2 cellular contexts compared by ENCODE assay signal in the genomic region with DNA sequence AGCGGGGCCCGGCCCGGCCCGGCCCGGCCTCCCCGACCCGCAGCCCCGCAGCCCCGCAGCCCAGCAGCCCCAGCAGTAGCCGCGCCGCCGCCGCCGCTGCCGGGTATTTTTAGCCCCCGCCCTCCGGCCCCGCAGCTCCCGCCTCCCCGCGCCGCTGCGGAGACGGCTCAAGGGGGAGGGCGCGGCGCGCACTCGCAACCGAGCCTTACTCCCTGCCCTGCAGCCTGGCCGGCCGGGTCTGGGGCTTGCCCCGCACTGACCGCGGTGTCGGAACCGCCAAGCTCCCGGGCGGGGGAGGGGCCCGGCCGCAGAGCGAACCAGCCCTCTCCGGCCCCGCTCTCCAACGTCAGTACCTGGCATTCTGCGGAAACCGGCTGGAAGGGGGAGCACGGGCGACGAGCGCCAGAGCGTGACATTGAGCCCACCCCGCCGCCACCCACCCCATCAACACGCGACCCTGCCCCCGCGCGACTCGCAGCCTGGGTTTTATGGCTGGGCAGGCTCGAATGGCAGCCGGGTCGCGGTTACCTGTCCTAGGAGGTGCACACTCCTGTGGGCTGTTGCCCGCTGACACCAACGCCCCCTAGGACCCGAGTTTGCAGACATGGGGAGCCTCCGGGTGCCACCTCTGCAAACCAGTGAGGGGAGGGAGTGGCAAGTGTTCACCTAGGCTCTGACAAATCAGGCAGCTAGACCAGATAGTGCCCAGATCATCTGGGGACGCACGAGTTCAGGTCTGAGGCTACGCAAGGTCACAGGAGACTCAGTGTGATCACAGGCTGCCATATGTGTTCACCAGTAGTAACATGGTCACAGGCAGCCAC.
TF ChIP-seq lines count a peak whose summit lies in the region.

A gene with protein sequence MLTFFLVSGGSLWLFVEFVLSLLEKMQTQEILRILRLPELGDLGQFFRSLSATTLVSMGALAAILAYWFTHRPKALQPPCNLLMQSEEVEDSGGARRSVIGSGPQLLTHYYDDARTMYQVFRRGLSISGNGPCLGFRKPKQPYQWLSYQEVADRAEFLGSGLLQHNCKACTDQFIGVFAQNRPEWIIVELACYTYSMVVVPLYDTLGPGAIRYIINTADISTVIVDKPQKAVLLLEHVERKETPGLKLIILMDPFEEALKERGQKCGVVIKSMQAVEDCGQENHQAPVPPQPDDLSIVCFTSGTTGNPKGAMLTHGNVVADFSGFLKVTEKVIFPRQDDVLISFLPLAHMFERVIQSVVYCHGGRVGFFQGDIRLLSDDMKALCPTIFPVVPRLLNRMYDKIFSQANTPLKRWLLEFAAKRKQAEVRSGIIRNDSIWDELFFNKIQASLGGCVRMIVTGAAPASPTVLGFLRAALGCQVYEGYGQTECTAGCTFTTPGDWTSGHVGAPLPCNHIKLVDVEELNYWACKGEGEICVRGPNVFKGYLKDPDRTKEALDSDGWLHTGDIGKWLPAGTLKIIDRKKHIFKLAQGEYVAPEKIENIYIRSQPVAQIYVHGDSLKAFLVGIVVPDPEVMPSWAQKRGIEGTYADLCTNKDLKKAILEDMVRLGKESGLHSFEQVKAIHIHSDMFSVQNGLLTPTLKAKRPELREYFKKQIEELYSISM (minus strand): TSS at position 98 of the 824 bp plus-strand sequence. CDS start 105 bp downstream, outside the sequence.

TF ChIP-seq in Ishikawa, 13 proteins besides CTCF, POLR2A, EP300 and RAD21 (continued from another document):
- TF ChIP-seq, protein P1, sequence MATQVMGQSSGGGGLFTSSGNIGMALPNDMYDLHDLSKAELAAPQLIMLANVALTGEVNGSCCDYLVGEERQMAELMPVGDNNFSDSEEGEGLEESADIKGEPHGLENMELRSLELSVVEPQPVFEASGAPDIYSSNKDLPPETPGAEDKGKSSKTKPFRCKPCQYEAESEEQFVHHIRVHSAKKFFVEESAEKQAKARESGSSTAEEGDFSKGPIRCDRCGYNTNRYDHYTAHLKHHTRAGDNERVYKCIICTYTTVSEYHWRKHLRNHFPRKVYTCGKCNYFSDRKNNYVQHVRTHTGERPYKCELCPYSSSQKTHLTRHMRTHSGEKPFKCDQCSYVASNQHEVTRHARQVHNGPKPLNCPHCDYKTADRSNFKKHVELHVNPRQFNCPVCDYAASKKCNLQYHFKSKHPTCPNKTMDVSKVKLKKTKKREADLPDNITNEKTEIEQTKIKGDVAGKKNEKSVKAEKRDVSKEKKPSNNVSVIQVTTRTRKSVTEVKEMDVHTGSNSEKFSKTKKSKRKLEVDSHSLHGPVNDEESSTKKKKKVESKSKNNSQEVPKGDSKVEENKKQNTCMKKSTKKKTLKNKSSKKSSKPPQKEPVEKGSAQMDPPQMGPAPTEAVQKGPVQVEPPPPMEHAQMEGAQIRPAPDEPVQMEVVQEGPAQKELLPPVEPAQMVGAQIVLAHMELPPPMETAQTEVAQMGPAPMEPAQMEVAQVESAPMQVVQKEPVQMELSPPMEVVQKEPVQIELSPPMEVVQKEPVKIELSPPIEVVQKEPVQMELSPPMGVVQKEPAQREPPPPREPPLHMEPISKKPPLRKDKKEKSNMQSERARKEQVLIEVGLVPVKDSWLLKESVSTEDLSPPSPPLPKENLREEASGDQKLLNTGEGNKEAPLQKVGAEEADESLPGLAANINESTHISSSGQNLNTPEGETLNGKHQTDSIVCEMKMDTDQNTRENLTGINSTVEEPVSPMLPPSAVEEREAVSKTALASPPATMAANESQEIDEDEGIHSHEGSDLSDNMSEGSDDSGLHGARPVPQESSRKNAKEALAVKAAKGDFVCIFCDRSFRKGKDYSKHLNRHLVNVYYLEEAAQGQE (IDR thresholded peaks at IDR 0.05; ENCODE audit: low read depth): peak; percentile 25

TF ChIP-seq in neural cell, 6 proteins besides CTCF, POLR2A, EP300 and RAD21 (continued from another document):
- TF ChIP-seq SMC3 (conservative IDR thresholded peaks at IDR 0.05; ENCODE audit: poor library complexity): peak; percentile 21
